Comparison of ENCODE assay signal across 1 cellular context in genomic region chr1:53620620-53620957, GRCh38.
TF ChIP-seq lines count a peak whose summit lies in the region.

No MANE protein-coding gene starts in this region.

TF ChIP-seq in IMR-90, 13 proteins besides CTCF, POLR2A, EP300 and RAD21 (continued from another document):
- TF ChIP-seq ELK1 (IDR thresholded peaks at IDR 0.05; ENCODE audit: borderline replicate concordance, low read depth, low read length) (no peak), MXI1 (IDR thresholded peaks at IDR 0.05; ENCODE audit: borderline replicate concordance, low read depth, low read length) (no peak), MAFK (IDR thresholded peaks at IDR 0.05; ENCODE audit: low read depth, low read length) (no peak), USF2 (IDR thresholded peaks at IDR 0.05; ENCODE audit: low read depth, low read length) (no peak), RCOR1 (IDR thresholded peaks at IDR 0.05; ENCODE audit: insufficient replicate concordance, low read length) (no peak), SMC3 (IDR thresholded peaks at IDR 0.05; ENCODE audit: low read depth, low read length) (no peak), CHD1 (IDR thresholded peaks at IDR 0.05; ENCODE audit: low read depth, low read length) (no peak), BHLHE40 (IDR thresholded peaks at IDR 0.05; ENCODE audit: low read depth, low read length) (no peak)
